ENCODE assay signal across 17 cellular contexts in genomic region chr3:112686360-112686759, GRCh38. TPM values are rescaled to one million over a fixed set of nuclear protein-coding genes. Genes with fewer than 3 reads are reported as not detected.
DNase-seq lines count a peak whose midpoint lies in the region; ATAC-seq and TF ChIP-seq lines count a peak whose summit lies in the region.
"Had no signal": no experiment of that assay in that cellular context is flagged by ENCODE, and none has a peak within 500 bp of the region (broad histone marks: within the 10 kb centered on the region; RNA-seq: fewer than 3 reads in every experiment).

No MANE protein-coding gene starts in this region.

- H3K79me2 ChIP-seq in GM23338 (replicated peaks; ENCODE audit: insufficient read depth): no peaks in the 10 kb centered on the region
- no peaks in the 10 kb centered on the region for H3K79me2 ChIP-seq in fibroblast of lung (ENCODE audit: control insufficient read depth, insufficient read depth, low read length)
- peaks cover 2% of the 10 kb centered on the region for H3K79me2 ChIP-seq in trophoblast cell (ENCODE audit: control insufficient read depth, insufficient read depth, low read length, poor library complexity)

- H3K27me3 Mint-ChIP-seq in GM23338 (ENCODE audit: insufficient read depth, low read depth, poor library complexity): peaks cover 3% of the 10 kb centered on the region
- H3K27me3 Mint-ChIP-seq: B cell; CD4-positive, alpha-beta T cell had no signal

- H3K36me3 ChIP-seq in GM23338 (ENCODE audit: insufficient read depth): no peaks in the 10 kb centered on the region
- H3K36me3 ChIP-seq in IMR-90 (ENCODE audit: control insufficient read depth, insufficient read depth, low read length): no peaks in the 10 kb centered on the region
- H3K36me3 ChIP-seq in fibroblast of lung (ENCODE audit: control insufficient read depth, insufficient read depth, low read length): no peaks in the 10 kb centered on the region
- no peaks in the 10 kb centered on the region for H3K36me3 ChIP-seq in trophoblast cell (ENCODE audit: control insufficient read depth in 1 of 2, insufficient read depth in 2 of 2, low read length in 2 of 2)
- H3K36me3 ChIP-seq: SJSA1 had no signal

- TF ChIP-seq CTCF in GM23338 (conservative IDR thresholded peaks at IDR 0.05; ENCODE audit: low read depth in 2 of 2) (no peak), IMR-90 (conservative IDR thresholded peaks at IDR 0.05; ENCODE audit: low read depth, low read length) (no peak), fibroblast of lung (conservative IDR thresholded peaks at IDR 0.05 in 1 of 2, IDR thresholded peaks at IDR 0.05 in 1 of 2; ENCODE audit: low read depth in 1 of 2, low read length in 2 of 2) (no peak)

- H4K5ac ChIP-seq in IMR-90 (ENCODE audit: low read depth, low read length): peak overlapping the region; percentile 77; the same call in 1 of the 2 replicates

- H2BK12ac ChIP-seq in trophoblast cell (ENCODE audit: low read length): peak overlapping the region; percentile 37

- intact Hi-C loops in IMR-90 (cut with micrococcal nuclease): loop anchor here (5.0 kb wide), 1 partner anchor 34 kb away; no protein-coding TSS in a partner anchor
- intact Hi-C loops in left ventricle myocardium superior (cut with micrococcal nuclease): no loop called here

- H2BK5ac ChIP-seq in IMR-90 (ENCODE audit: low read depth, low read length, poor library complexity, severe bottlenecking) (peak overlapping the region; percentile 70), trophoblast cell (ENCODE audit: low read depth, low read length, poor library complexity) (peak overlapping the region; percentile 67)

- ATAC-seq in GM23338 (peak; percentile 78), IMR-90 (ENCODE audit: low read depth) (no peak), left ventricle myocardium superior (no peak)

- no peak overlapping the region for H3K9ac ChIP-seq in IMR-90 (ENCODE audit: low read depth, low read length)
- H3K9ac ChIP-seq in fibroblast of lung (ENCODE audit: insufficient read depth, low read length): no peak overlapping the region
- H3K9ac ChIP-seq in trophoblast cell (ENCODE audit: low read length): no peak overlapping the region

- peak overlapping the region; percentile 85 for H3K4ac ChIP-seq in IMR-90 (ENCODE audit: low read depth, low read length)
- peak overlapping the region; percentile 9 for H3K4ac ChIP-seq in trophoblast cell (ENCODE audit: low read depth, low read length)

- H3K23ac ChIP-seq in IMR-90 (ENCODE audit: low read depth, low read length) (peak overlapping the region; percentile 23; the same call in 1 of the 2 replicates), trophoblast cell (ENCODE audit: low read length) (no peak overlapping the region)

- H2AFZ ChIP-seq in GM23338 (no peak overlapping the region), IMR-90 (replicated peaks; ENCODE audit: low read length, poor library complexity) (no peak overlapping the region), fibroblast of lung (ENCODE audit: low read length) (no peak overlapping the region), trophoblast cell (ENCODE audit: insufficient read depth, low read length, poor library complexity) (no peak overlapping the region)

- H2BK20ac ChIP-seq in IMR-90 (ENCODE audit: low read depth, low read length): peak overlapping the region; percentile 88

- no peak; the same call in 1 of the 2 replicates for TF ChIP-seq POLR2A in IMR-90 (IDR thresholded peaks at IDR 0.05; ENCODE audit: low read depth, low read length)

- H3K4me1 Mint-ChIP-seq in GM23338: peaks cover 17% of the 10 kb centered on the region

- H3K4me3 Mint-ChIP-seq in GM23338: no peak overlapping the region
- H3K4me3 Mint-ChIP-seq: B cell; CD4-positive, alpha-beta T cell had no signal

- peak overlapping the region; percentile 27; the same call in 1 of the 3 replicates for H2BK15ac ChIP-seq in IMR-90 (ENCODE audit: low read depth, low read length)

- no TSS peak for BruUV-seq in IMR-90 (replicated peaks; lab: Mats Ljungman, UMichigan)

- peak overlapping the region; percentile 21; the same call in 1 of the 2 replicates for H3K4me2 ChIP-seq in GM23338
- no peak overlapping the region for H3K4me2 ChIP-seq in IMR-90 (ENCODE audit: low read depth, low read length)
- no peak overlapping the region for H3K4me2 ChIP-seq in fibroblast of lung (ENCODE audit: extremely low read depth, insufficient read depth, low read length)
- no peak overlapping the region for H3K4me2 ChIP-seq in trophoblast cell (ENCODE audit: low read length)

- H3K4me3 ChIP-seq in GM23338 (no peak overlapping the region), IMR-90 (ENCODE audit: insufficient read depth, low read depth, low read length) (no peak overlapping the region), fibroblast of lung (replicated peaks in 1 of 4; ENCODE audit: control extremely low read depth in 1 of 4, insufficient read depth in 1 of 4, low read depth in 3 of 4, low read length in 4 of 4) (no peak overlapping the region), trophoblast cell (ENCODE audit: low read depth, low read length) (no peak overlapping the region)
- H3K4me3 ChIP-seq: SJSA1 had no signal

- H3K27ac Mint-ChIP-seq in GM23338: no peak overlapping the region
- H3K27ac Mint-ChIP-seq: B cell; CD4-positive, alpha-beta T cell had no signal

- no peak overlapping the region for H3K56ac ChIP-seq in IMR-90 (ENCODE audit: extremely low read depth, insufficient read depth, low read length)

- H3K27me3 ChIP-seq in GM23338 (ENCODE audit: insufficient read depth) (no peaks in the 10 kb centered on the region), IMR-90 (ENCODE audit: control insufficient read depth, insufficient read depth, low read length) (no peaks in the 10 kb centered on the region), fibroblast of lung (ENCODE audit: control insufficient read depth, insufficient read depth, low read length) (no peaks in the 10 kb centered on the region), trophoblast cell (ENCODE audit: insufficient read depth, low read length) (no peaks in the 10 kb centered on the region)
- H3K27me3 ChIP-seq: SJSA1 had no signal

- DNase-seq in GM23338 (ENCODE audit: low spot score) (peak; percentile 51), IMR-90 (no peak), fibroblast of lung (ENCODE audit: low read depth in 2 of 2) (no peak), trophoblast cell (no peak), dedifferentiated amniotic fluid mesenchymal stem cell (ENCODE audit: extremely low spot score) (no peak), left ventricle myocardium superior (no peak)
- DNase-seq in activated naive CD4-positive, alpha-beta T cell (lab: John Stamatoyannopoulos, UW): no peak
- DNase-seq: CD4-positive, alpha-beta T cell; KBM-7; MV-4-11; NCI-H1417 treated with DMSO at 0.1 percent for 48 hours; NCI-H1930; NCI-H446; NCI-H69; PC-3 had no signal

- H3K14ac ChIP-seq in IMR-90 (replicated peaks; ENCODE audit: low read depth, low read length) (peak overlapping the region; percentile 67), trophoblast cell (ENCODE audit: low read length) (peak overlapping the region; percentile 59)

- H3K18ac ChIP-seq in IMR-90 (ENCODE audit: low read depth, low read length): peak overlapping the region; percentile 34; the same call in 1 of the 2 replicates
- H3K18ac ChIP-seq in trophoblast cell (ENCODE audit: low read length): peak overlapping the region; percentile 46

- POLR2A ChIA-PET in IMR-90 (lab: Charles Lee; ENCODE audit: unreplicated experiment): no interaction called here

- H3K9me3 ChIP-seq in IMR-90 (ENCODE audit: control insufficient read depth, insufficient read depth, low read length): no peaks in the 10 kb centered on the region
- no peaks in the 10 kb centered on the region for H3K9me3 ChIP-seq in fibroblast of lung (ENCODE audit: control insufficient read depth, insufficient read depth, low read depth, low read length)
- no peaks in the 10 kb centered on the region for H3K9me3 ChIP-seq in trophoblast cell (ENCODE audit: insufficient read depth, low read depth, low read length)
- H3K9me3 ChIP-seq: SJSA1 had no signal

- dilution Hi-C loops in IMR-90 (cut with HindIII; ENCODE audit: low sequenced_read_pairs, unreplicated experiment): no loop called here

- WGBS in IMR-90 (ENCODE audit: extremely low coverage in 2 of 2, insufficient read length in 1 of 2), 2 experiments: no CpG with 5 or more reads among the region's 2 CpGs
- no CpG with 5 or more reads among the region's 2 CpGs for WGBS in trophoblast cell (ENCODE audit: extremely low coverage, insufficient coverage, insufficient read length)

- peaks cover 17% of the 10 kb centered on the region for H3K9me1 ChIP-seq in IMR-90 (ENCODE audit: insufficient read depth, low read length)

- H3K4me1 ChIP-seq in GM23338 (ENCODE audit: insufficient read depth): peaks cover 24% of the 10 kb centered on the region
- H3K4me1 ChIP-seq in IMR-90 (ENCODE audit: control insufficient read depth, insufficient read depth, low read length): peaks cover 36% of the 10 kb centered on the region
- H3K4me1 ChIP-seq in fibroblast of lung (ENCODE audit: control insufficient read depth, extremely low read depth, insufficient read depth, low read length): peaks cover 18% of the 10 kb centered on the region
- peaks cover 14 to 24% of the 10 kb centered on the region in 2 experiments for H3K4me1 ChIP-seq in trophoblast cell (ENCODE audit: control insufficient read depth in 1 of 2, insufficient read depth in 2 of 2, low read length in 2 of 2)

- H2AK5ac ChIP-seq in IMR-90 (ENCODE audit: low read depth, low read length): 0 out of 2 replicates have a peak overlapping the region, but pooled peaks have one; percentile 37
- H2AK5ac ChIP-seq in trophoblast cell (ENCODE audit: low read length): no peak overlapping the region

- peak overlapping the region in 1 of 2 experiments; percentile 75; a peak in 2 of 4 replicates for H4K8ac ChIP-seq in IMR-90 (ENCODE audit: low read depth in 2 of 2, low read length in 2 of 2)
- peak overlapping the region; percentile 36 for H4K8ac ChIP-seq in trophoblast cell (ENCODE audit: low read depth, low read length)

- no peak overlapping the region for H2AK9ac ChIP-seq in IMR-90 (replicated peaks; ENCODE audit: low read depth, low read length, poor library complexity)

- H4K20me1 ChIP-seq in GM23338 (replicated peaks; ENCODE audit: insufficient read depth): no peaks in the 10 kb centered on the region
- no peaks in the 10 kb centered on the region for H4K20me1 ChIP-seq in IMR-90 (ENCODE audit: insufficient read depth, low read length)
- no peaks in the 10 kb centered on the region for H4K20me1 ChIP-seq in fibroblast of lung (ENCODE audit: control insufficient read depth, extremely low read depth, insufficient read depth, low read length)

- H3K9me3 Mint-ChIP-seq in GM23338: no peaks in the 10 kb centered on the region
- H3K9me3 Mint-ChIP-seq: CD4-positive, alpha-beta T cell had no signal

- H3K9me2 ChIP-seq in GM23338 (ENCODE audit: insufficient read depth): no peaks in the 10 kb centered on the region; the same call in 1 of the 2 replicates

- in situ Hi-C loops in IMR-90 (cut with MboI; ENCODE audit: low sequenced_read_pairs): no loop called here

- H2BK120ac ChIP-seq in IMR-90 (ENCODE audit: low read depth, low read length): peak overlapping the region; percentile 83
- peak overlapping the region; percentile 78 for H2BK120ac ChIP-seq in trophoblast cell (ENCODE audit: insufficient read depth, low read length, poor library complexity)

- TF ChIP-seq RAD21 in IMR-90 (IDR thresholded peaks at IDR 0.05; ENCODE audit: low read length): no peak

- no peaks in the 10 kb centered on the region for H3F3A ChIP-seq in GM23338 (replicated peaks; ENCODE audit: low read depth)

- H3K27ac ChIP-seq in GM23338 (ENCODE audit: low read depth): no peak overlapping the region; the same call in 1 of the 2 replicates
- peak overlapping the region; percentile 15; the same call in 1 of the 2 replicates for H3K27ac ChIP-seq in IMR-90 (ENCODE audit: insufficient read depth, low read length)
- peak overlapping the region; percentile 68 for H3K27ac ChIP-seq in fibroblast of lung (ENCODE audit: insufficient read depth, low read length)
- peak overlapping the region; percentile 71 for H3K27ac ChIP-seq in trophoblast cell (ENCODE audit: low read depth, low read length)

- CTCF ChIA-PET in IMR-90 (lab: Yijun Ruan, JAX): interaction anchor here (1.9 to 2.2 kb wide), 2 partner anchors 44 to 48 kb away, joined by 6 to 12 read pairs; no protein-coding TSS in a partner anchor

- no peaks in the 10 kb centered on the region for H3K36me3 Mint-ChIP-seq in GM23338 (ENCODE audit: low read depth)

- H4K91ac ChIP-seq in IMR-90 (ENCODE audit: insufficient read depth, low read depth, low read length) (peak overlapping the region; percentile 84), trophoblast cell (ENCODE audit: low read depth, low read length) (peak overlapping the region; percentile 79)

- H4K12ac ChIP-seq in trophoblast cell (ENCODE audit: low read depth, low read length): no peak overlapping the region

- H3K79me1 ChIP-seq in IMR-90 (ENCODE audit: low read depth in 1 of 2, low read length in 2 of 2): no peaks in the 10 kb centered on the region
- peaks cover 34% of the 10 kb centered on the region for H3K79me1 ChIP-seq in trophoblast cell (ENCODE audit: low read length)

RNA-seq across cellular contexts. Expression of gene CCDC80, which starts 45.4 kb away (rescaled TPM):
- 5.4 and 8.1 TPM in 2 replicates for total RNA-seq in GM23338 (2014; rRNA removed; shearing (Covaris generic))
- polyA plus RNA-seq in GM23338 (2016; fragmentation: Nextera tagmentation; extraction: Ambion mirVana) (6.0 and 6.7 TPM in 2 replicates), IMR-90 (2012; rRNA removed) (356 and 418 TPM in 2 replicates), fibroblast of lung (131 and 526 TPM in 2 replicates)
- total RNA-seq in IMR-90 (2012; rRNA removed) (387 and 406 TPM in 2 replicates), fibroblast of lung (153 and 366 TPM in 2 replicates), left ventricle myocardium superior (80.0 TPM)
- 155 and 190 TPM in 2 replicates for polyA plus RNA-seq in IMR-90 (2012; cell fraction: cytosol; rRNA removed)
- 44.6 and 106 TPM in 2 replicates for polyA plus RNA-seq in IMR-90 (2012; cell fraction: nucleus; rRNA removed; ENCODE audit: low replicate concordance)
- 362 and 1,849 TPM in 2 replicates for polyA plus RNA-seq in fibroblast of lung (2012)
- 162 and 660 TPM in 2 replicates for polyA minus RNA-seq in fibroblast of lung (ENCODE audit: low replicate concordance)
- 175 and 183 TPM in 2 replicates for polyA plus RNA-seq in trophoblast cell (2013)
- total RNA-seq: B cell; CD4-positive, alpha-beta T cell had no signal
